Comparison of ENCODE assay signal across 8 cellular contexts in genomic region chr2:57497489-57498096, GRCh38.
DNase-seq lines count a peak whose midpoint lies in the region; ATAC-seq lines count a peak whose summit lies in the region.

No MANE protein-coding gene starts in this region.

- no peak overlapping the region for H3K27ac Mint-ChIP-seq in activated CD4-positive, alpha-beta T cell treated with anti-CD3 and anti-CD28 coated beads, Interleukin-2, amount 10 ng/mL, durations not matched to agents 24 days and 14 days

- intact Hi-C loops in activated CD4-positive, alpha-beta T cell treated with anti-CD3 and anti-CD28 coated beads, Interleukin-2, amount 10 ng/mL, durations not matched to agents 24 days and 14 days (cut with micrococcal nuclease): loop anchor here (5.0 to 10.0 kb wide), 2 partner anchors 1315 to 1783 kb away; partner anchors contain the start of gene CCDC85A

- H3K9me3 Mint-ChIP-seq in activated CD4-positive, alpha-beta T cell treated with anti-CD3 and anti-CD28 coated beads, Interleukin-2, amount 10 ng/mL, durations not matched to agents 24 days and 14 days: no peaks in the 10 kb centered on the region

- no peaks in the 10 kb centered on the region for H3K27me3 Mint-ChIP-seq in activated CD4-positive, alpha-beta T cell treated with anti-CD3 and anti-CD28 coated beads, Interleukin-2, amount 10 ng/mL, durations not matched to agents 24 days and 14 days

- DNase-seq in D341Med (ENCODE audit: low spot score) (peak; percentile 58), GM19238 (ENCODE audit: insufficient read length, low spot score) (peak; percentile 1), NCI-H2227 treated with DMSO at 0.1 percent for 48 hours (lab: John Stamatoyannopoulos, UW) (peak; percentile 39), globus pallidus (ENCODE audit: low spot score) (peak; percentile 31), pons (ENCODE audit: low spot score) (peak; percentile 72), OCI-M2 (lab: John Stamatoyannopoulos, UW; ENCODE audit: unreplicated experiment) (no peak)
- peak; percentile 66 for DNase-seq in activated CD4-positive, alpha-beta T cell treated with anti-CD3 and anti-CD28 coated beads, Interleukin-2, amount 10 ng/mL, durations not matched to agents 24 days and 14 days

- peak; percentile 94 for ATAC-seq in HG03354 (IDR thresholded peaks at IDR 0.05; ENCODE audit: poor library complexity, severe bottlenecking, unreplicated experiment)

- no peaks in the 10 kb centered on the region for H3K4me1 Mint-ChIP-seq in activated CD4-positive, alpha-beta T cell treated with anti-CD3 and anti-CD28 coated beads, Interleukin-2, amount 10 ng/mL, durations not matched to agents 24 days and 14 days

- H3K36me3 Mint-ChIP-seq in activated CD4-positive, alpha-beta T cell treated with anti-CD3 and anti-CD28 coated beads, Interleukin-2, amount 10 ng/mL, durations not matched to agents 24 days and 14 days (ENCODE audit: low read depth): no peaks in the 10 kb centered on the region

- H3K4me3 Mint-ChIP-seq in activated CD4-positive, alpha-beta T cell treated with anti-CD3 and anti-CD28 coated beads, Interleukin-2, amount 10 ng/mL, durations not matched to agents 24 days and 14 days: no peak overlapping the region
